9 cellular contexts compared by ENCODE assay signal in genomic region chr1:211735208-211736170, GRCh38.
A peak's percentile ranks its signal among the peaks of the same experiment; 100 is the strongest.
DNase-seq lines count a peak whose midpoint lies in the region; ATAC-seq and TF ChIP-seq lines count a peak whose summit lies in the region.
"Had no signal": no experiment of that assay in that cellular context is flagged by ENCODE, and none has a peak within 500 bp of the region (broad histone marks: within the 10 kb centered on the region; RNA-seq: fewer than 3 reads in every experiment).

No MANE protein-coding gene starts in this region.

- peaks cover 3% of the 10 kb centered on the region for H3K27me3 Mint-ChIP-seq in T-helper 2 cell treated with Interferon-gamma antibody and Interleukin-4, amounts not matched to agents 5 μg/mL and 100 μg/mL, for 36 hours (ENCODE audit: low read depth)

- no peak overlapping the region for H3K4me3 Mint-ChIP-seq in T-helper 2 cell treated with Interferon-gamma antibody and Interleukin-4, amounts not matched to agents 5 μg/mL and 100 μg/mL, for 36 hours
- H3K4me3 Mint-ChIP-seq: activated naive CD8-positive, alpha-beta T cell treated with anti-CD3 and anti-CD28 coated beads, Interleukin-2, amount 10 ng/mL, durations not matched to agents 7 days and 5 days had no signal

- no peaks in the 10 kb centered on the region for H3K36me3 Mint-ChIP-seq in T-helper 2 cell treated with Interferon-gamma antibody and Interleukin-4, amounts not matched to agents 5 μg/mL and 100 μg/mL, for 36 hours (ENCODE audit: low read depth)
- H3K36me3 Mint-ChIP-seq: activated naive CD8-positive, alpha-beta T cell treated with anti-CD3 and anti-CD28 coated beads, Interleukin-2, amount 10 ng/mL, durations not matched to agents 7 days and 5 days had no signal

- H3K27ac Mint-ChIP-seq in T-helper 2 cell treated with Interferon-gamma antibody and Interleukin-4, amounts not matched to agents 5 μg/mL and 100 μg/mL, for 36 hours, result no peak overlapping the region
- H3K27ac Mint-ChIP-seq: activated naive CD8-positive, alpha-beta T cell treated with anti-CD3 and anti-CD28 coated beads, Interleukin-2, amount 10 ng/mL, durations not matched to agents 7 days and 5 days had no signal

- no peaks in the 10 kb centered on the region for H3K9me3 Mint-ChIP-seq in T-helper 2 cell treated with Interferon-gamma antibody and Interleukin-4, amounts not matched to agents 5 μg/mL and 100 μg/mL, for 36 hours
- H3K9me3 Mint-ChIP-seq: activated naive CD8-positive, alpha-beta T cell treated with anti-CD3 and anti-CD28 coated beads, Interleukin-2, amount 10 ng/mL, durations not matched to agents 7 days and 5 days had no signal

- no peak for TF ChIP-seq CTCF in HFF-Myc (IDR thresholded peaks at IDR 0.05; ENCODE audit: low read depth, low read length, missing control alignments)

- DNase-seq in HFF-Myc (ENCODE audit: extremely low read depth, low read depth), result peak; percentile 63
- peak; percentile 57 to 89 for DNase-seq in SW 1271 (lab: John Stamatoyannopoulos, UW)
- DNase-seq in glomerular endothelial cell (ENCODE audit: extremely low read depth, low read depth, low spot score), result peak; percentile 60
- DNase-seq in stromal cell of bone marrow (ENCODE audit: low read depth), result peak; percentile 78
- no peak for DNase-seq in T-helper 2 cell treated with Interferon-gamma antibody and Interleukin-4, amounts not matched to agents 5 μg/mL and 100 μg/mL, for 36 hours (ENCODE audit: low spot score)
- DNase-seq in D341Med (ENCODE audit: low spot score), result no peak
- DNase-seq in NCI-H748 (lab: John Stamatoyannopoulos, UW; ENCODE audit: unreplicated experiment), result no peak
- DNase-seq: activated naive CD8-positive, alpha-beta T cell treated with anti-CD3 and anti-CD28 coated beads, Interleukin-2, amount 10 ng/mL, durations not matched to agents 7 days and 5 days had no signal

- no peak overlapping the region for H3K4me3 ChIP-seq in HFF-Myc (replicated peaks; ENCODE audit: low read depth, low read length)

- peaks cover 24% of the 10 kb centered on the region for H3K4me1 Mint-ChIP-seq in T-helper 2 cell treated with Interferon-gamma antibody and Interleukin-4, amounts not matched to agents 5 μg/mL and 100 μg/mL, for 36 hours (ENCODE audit: low read depth)

- no peak for ATAC-seq in HG03108 (IDR thresholded peaks at IDR 0.05; ENCODE audit: unreplicated experiment)

Comparison
In these comparisons a context has a peak if more than half of its experiments do, and no peak if none do; other contexts are left out.
1. DNase-seq: peak in HFF-Myc (single experiment), SW 1271 (2 of 2), glomerular endothelial cell (single experiment) and stromal cell of bone marrow (single experiment); none in T-helper 2 cell treated with Interferon-gamma antibody and Interleukin-4, amounts not matched to agents 5 μg/mL and 100 μg/mL, for 36 hours (single experiment), D341Med (single experiment) and NCI-H748 (single experiment).